ENCODE assay signal across 8 cellular contexts in genomic region chr3:185253645-185254410, GRCh38. TPM values are rescaled to one million over a fixed set of nuclear protein-coding genes. Genes with fewer than 3 reads are reported as not detected.
DNase-seq lines count a peak whose midpoint lies in the region; ATAC-seq and TF ChIP-seq lines count a peak whose summit lies in the region.

Gene EHHADH (minus strand): TSS chr3:185254049. CDS start chr3:185254022, 27 bp downstream.

- H3K4me1 Mint-ChIP-seq in activated CD4-positive, alpha-beta T cell treated with anti-CD3 and anti-CD28 coated beads for 36 hours, result peaks cover 5% of the 10 kb centered on the region

- peak within 1 kb of the TSS; percentile 58 for H3K4me3 Mint-ChIP-seq in activated CD4-positive, alpha-beta T cell treated with anti-CD3 and anti-CD28 coated beads for 36 hours

- peak within 1 kb of the TSS; percentile 94 for H3K4me2 ChIP-seq in HCT116 (ENCODE audit: low read length)

- H4K20me1 ChIP-seq in HCT116 (ENCODE audit: insufficient read depth), result no peaks in the 10 kb centered on the region

- H3K9ac ChIP-seq in HCT116 (ENCODE audit: low read length), result peak within 1 kb of the TSS; percentile 65

- H3K27me3 ChIP-seq in HCT116 (ENCODE audit: insufficient read depth, low read length), result no peaks in the 10 kb centered on the region

- RAD21 ChIA-PET in HCT116 (lab: Charles Lee; ENCODE audit: low non-redundant PET in 1 of 2, low total read pairs in 2 of 2, uncharacterized antibody in 2 of 2, unreplicated experiment in 2 of 2), result no interaction called here

- TSS peak; percentile 80 for BruUV-seq in HCT116 (replicated peaks; lab: Mats Ljungman, UMichigan)

- peak; percentile 99 for ATAC-seq in HCT116
- ATAC-seq in activated CD4-positive, alpha-beta T cell treated with anti-CD3 and anti-CD28 coated beads for 36 hours, result peak; percentile 91
- ATAC-seq in left lobe of liver, result peak; percentile 94
- no peak for ATAC-seq in GM19452 (IDR thresholded peaks at IDR 0.05; ENCODE audit: unreplicated experiment)

- H3K9me3 Mint-ChIP-seq in activated CD4-positive, alpha-beta T cell treated with anti-CD3 and anti-CD28 coated beads for 36 hours (ENCODE audit: low read depth), result peaks cover 14% of the 10 kb centered on the region

- H3K9me3 ChIP-seq in HCT116 (ENCODE audit: control insufficient read depth in 1 of 2, insufficient read depth in 1 of 2, low read depth in 1 of 2, low read length in 2 of 2), result no peaks in the 10 kb centered on the region

- no peaks in the 10 kb centered on the region for H3K79me2 ChIP-seq in HCT116 (ENCODE audit: insufficient read depth, low read length)

- no peaks in the 10 kb centered on the region for H3K36me3 ChIP-seq in HCT116 (ENCODE audit: control insufficient read depth in 1 of 2, insufficient read depth in 2 of 2, low read length in 2 of 2)

- H3K4me3 ChIP-seq in HCT116 (replicated peaks in 1 of 2; ENCODE audit: low read depth in 1 of 2, low read length in 2 of 2), result peak within 1 kb of the TSS; percentile 64 to 68

- peaks cover 0 to 10% of the 10 kb centered on the region in 2 experiments; a peak in 2 of 4 replicates for H3K4me1 ChIP-seq in HCT116 (ENCODE audit: control insufficient read depth in 1 of 2, insufficient read depth in 2 of 2, low read length in 2 of 2)

- peaks cover 7% of the 10 kb centered on the region for H3K36me3 Mint-ChIP-seq in activated CD4-positive, alpha-beta T cell treated with anti-CD3 and anti-CD28 coated beads for 36 hours (ENCODE audit: low read depth)

- H3K27me3 Mint-ChIP-seq in activated CD4-positive, alpha-beta T cell treated with anti-CD3 and anti-CD28 coated beads for 36 hours, result peaks cover 21% of the 10 kb centered on the region

- CTCF ChIA-PET in HCT116 (lab: Charles Lee), result interaction anchor here (0.6 kb wide), 1 partner anchor 50 kb away, joined by 3 read pairs; no protein-coding TSS in a partner anchor
- CTCF ChIA-PET in activated CD4-positive, alpha-beta T cell treated with anti-CD3 and anti-CD28 coated beads for 36 hours (lab: Charles Lee), result interaction anchor here (1.1 kb wide), 1 partner anchor 24 kb away, joined by 4 read pairs; no protein-coding TSS in a partner anchor

- H2AFZ ChIP-seq in HCT116 (ENCODE audit: low read depth, low read length, poor library complexity, severe bottlenecking), result peak within 1 kb of the TSS; percentile 98

- POLR2A ChIA-PET in HCT116 (lab: Charles Lee), result no interaction called here
- POLR2A ChIA-PET in activated CD4-positive, alpha-beta T cell treated with anti-CD3 and anti-CD28 coated beads for 36 hours (lab: Charles Lee), result no interaction called here

- intact Hi-C loops in HCT116 (cut with micrococcal nuclease), result no loop called here
- intact Hi-C loops in activated CD4-positive, alpha-beta T cell treated with anti-CD3 and anti-CD28 coated beads for 36 hours (cut with DNase I, micrococcal nuclease), result loop anchor here in 1 of 2 experiments (1.0 kb wide), 1 partner anchor 28 kb away; no protein-coding TSS in a partner anchor

- no peak for TF ChIP-seq POLR2A in HCT116 (IDR thresholded peaks at IDR 0.05; ENCODE audit: borderline replicate concordance, extremely low read depth, insufficient read depth, insufficient read length)

- 0 out of 2 replicates have a peak within 1 kb of the TSS, but pooled peaks have one; percentile 31 for H3K27ac ChIP-seq in HCT116 (ENCODE audit: low read depth, low read length)

- TF ChIP-seq CTCF in HCT116 (IDR thresholded peaks at IDR 0.05 in 2 of 3, conservative IDR thresholded peaks at IDR 0.05 in 1 of 3; ENCODE audit: borderline replicate concordance in 1 of 3, insufficient read depth in 1 of 3, low read depth in 2 of 3, low read length in 2 of 3), result no peak

- TF ChIP-seq RAD21 in HCT116 (IDR thresholded peaks at IDR 0.05; ENCODE audit: low read depth), result no peak

- no peak within 1 kb of the TSS for H3K27ac Mint-ChIP-seq in activated CD4-positive, alpha-beta T cell treated with anti-CD3 and anti-CD28 coated beads for 36 hours

- DNase-seq in DMS79 (lab: John Stamatoyannopoulos, UW) (peak; percentile 34), HCT116 (ENCODE audit: low read depth, low spot score) (peak; percentile 23), NCI-H2107 treated with DMSO at 0.1 percent for 48 hours (lab: John Stamatoyannopoulos, UW; ENCODE audit: unreplicated experiment) (peak; percentile 40), cortex of kidney (lab: John Stamatoyannopoulos, UW) (peak; percentile 28), left lobe of liver (ENCODE audit: low spot score) (peak; percentile 92)
- DNase-seq in activated CD4-positive, alpha-beta T cell treated with anti-CD3 and anti-CD28 coated beads for 36 hours, result peak; percentile 63
- peak; percentile 14 for DNase-seq in stimulated activated CD4-positive, alpha-beta T cell treated with anti-CD3 and anti-CD28 coated beads, Interleukin-2, amount 100 ng/mL, for 4 hours (ENCODE audit: low read depth)

- no peaks in the 10 kb centered on the region for H3K9me2 ChIP-seq in HCT116 (ENCODE audit: insufficient read depth)

TF ChIP-seq in HCT116, 20 proteins besides CTCF, POLR2A, EP300 and RAD21:
- TF ChIP-seq CEBPB (IDR thresholded peaks at IDR 0.05; ENCODE audit: low read depth), result no peak
- peak; percentile 70 for TF ChIP-seq YY1 (IDR thresholded peaks at IDR 0.05; ENCODE audit: extremely low read depth, insufficient replicate concordance, low read depth, low read length)
- TF ChIP-seq ELF1 (IDR thresholded peaks at IDR 0.05; ENCODE audit: borderline replicate concordance, low read depth), result no peak
- TF ChIP-seq POLR2AphosphoS5 (IDR thresholded peaks at IDR 0.05; ENCODE audit: low read depth, low read length), result peak; percentile 93
- TF ChIP-seq EGR1 (IDR thresholded peaks at IDR 0.05; ENCODE audit: low read depth), result no peak
- TF ChIP-seq, protein P1, sequence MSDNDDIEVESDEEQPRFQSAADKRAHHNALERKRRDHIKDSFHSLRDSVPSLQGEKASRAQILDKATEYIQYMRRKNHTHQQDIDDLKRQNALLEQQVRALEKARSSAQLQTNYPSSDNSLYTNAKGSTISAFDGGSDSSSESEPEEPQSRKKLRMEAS (IDR thresholded peaks at IDR 0.05), result peak; percentile 54
- TF ChIP-seq EZH2phosphoT487 (IDR thresholded peaks at IDR 0.05; ENCODE audit: borderline replicate concordance), result no peak
- TF ChIP-seq ZFX (IDR thresholded peaks at IDR 0.05), result peak; percentile 30
- no peak for TF ChIP-seq ATF3 (IDR thresholded peaks at IDR 0.05)
- TF ChIP-seq FOSL1 (IDR thresholded peaks at IDR 0.05; ENCODE audit: low read depth), result no peak
TF ChIP-seq in HCT116: peak in this region for 4.

RNA-seq across cellular contexts. Expression of gene EHHADH, which starts in this region (rescaled TPM):
- 10.7 TPM for total RNA-seq in HCT116 (2021; ENCODE audit: unreplicated experiment)
- polyA plus RNA-seq in HCT116 (2012), result 3.0 and 4.4 TPM in 2 replicates
- total RNA-seq in activated CD4-positive, alpha-beta T cell treated with anti-CD3 and anti-CD28 coated beads for 36 hours, result 1 to 10 TPM; 2.7 to 3.3 TPM
- 323 TPM for total RNA-seq in left lobe of liver

Comparison
In these comparisons a context has a peak if more than half of its experiments do, and no peak if none do; other contexts are left out.
1. RNA of gene EHHADH (total RNA-seq): 323 TPM in left lobe of liver (single experiment); 10.7 TPM in HCT116 (single experiment) and 2.7 to 3.3 TPM in activated CD4-positive, alpha-beta T cell treated with anti-CD3 and anti-CD28 coated beads for 36 hours; every median in the first group is over 10 times any median in the second.
2. DNase-seq: peak in every context shown above with its lines; median percentile 92 in left lobe of liver; 63 in activated CD4-positive, alpha-beta T cell treated with anti-CD3 and anti-CD28 coated beads for 36 hours; 40 in NCI-H2107 treated with DMSO at 0.1 percent for 48 hours; 34 in DMS79; 28 in cortex of kidney; 23 in HCT116; 14 in stimulated activated CD4-positive, alpha-beta T cell treated with anti-CD3 and anti-CD28 coated beads, Interleukin-2, amount 100 ng/mL, for 4 hours.